ENCODE assay signal across 8 cellular contexts in genomic region chr21:31788581-31788980, GRCh38.
"Had no signal": no experiment of that assay in that cellular context is flagged by ENCODE, and none has a peak within 500 bp of the region (broad histone marks: within the 10 kb centered on the region; RNA-seq: fewer than 3 reads in every experiment).

No MANE protein-coding gene starts in this region.

- H3K9ac ChIP-seq: KMS-11 had no signal

- FAIRE-seq: HepG2, HTR-8/SVneo had no signal

- H3K27ac ChIP-seq: HL-60, KMS-11 had no signal

- DNase-seq: IMR-90, Karpas-422, KBM-7, KG1 had no signal

- H3K4me2 ChIP-seq: KMS-11 had no signal

- ATAC-seq: HepG2 had no signal
